30 cellular contexts compared by ENCODE assay signal in genomic region chr12:14057895-14058294, GRCh38.
"Had no signal": no experiment of that assay in that cellular context is flagged by ENCODE, and none has a peak within 500 bp of the region (broad histone marks: within the 10 kb centered on the region; RNA-seq: fewer than 3 reads in every experiment).

No MANE protein-coding gene starts in this region.

- H3K36me3 ChIP-seq: adrenal gland, cardiac muscle cell, left lung, ovary, prostate gland, sigmoid colon, stomach, suprapubic skin, tibial artery, upper lobe of right lung had no signal

- H3K9me3 Mint-ChIP-seq: activated naive CD4-positive, alpha-beta T cell treated with anti-CD3 and anti-CD28 coated beads for 36 hours; activated naive CD8-positive, alpha-beta T cell treated with anti-CD3 and anti-CD28 coated beads for 36 hours; stimulated activated naive B cell treated with anti-CD40 and anti-IgM and Interleukin-4, amounts not matched to agents 10 μg/mL and 1 μg/mL and 100 μg/mL, for 72 hours had no signal

- H3K27ac ChIP-seq: adrenal gland, body of pancreas, cardiac muscle cell, coronary artery, left lung, ovary, prostate gland, sigmoid colon, stomach, suprapubic skin, tibial artery, upper lobe of right lung had no signal

- H3K4me1 Mint-ChIP-seq: activated naive CD8-positive, alpha-beta T cell treated with anti-CD3 and anti-CD28 coated beads for 36 hours; naive thymus-derived CD4-positive, alpha-beta T cell; stimulated activated naive B cell treated with anti-CD40 and anti-IgM and Interleukin-4, amounts not matched to agents 10 μg/mL and 1 μg/mL and 100 μg/mL, for 72 hours had no signal

- H3K4me3 Mint-ChIP-seq: activated naive CD4-positive, alpha-beta T cell treated with anti-CD3 and anti-CD28 coated beads for 36 hours; activated naive CD8-positive, alpha-beta T cell treated with anti-CD3 and anti-CD28 coated beads for 36 hours; naive thymus-derived CD4-positive, alpha-beta T cell; stimulated activated naive B cell treated with anti-CD40 and anti-IgM and Interleukin-4, amounts not matched to agents 10 μg/mL and 1 μg/mL and 100 μg/mL, for 72 hours had no signal

- H3K36me3 Mint-ChIP-seq: activated naive CD8-positive, alpha-beta T cell treated with anti-CD3 and anti-CD28 coated beads for 36 hours; naive thymus-derived CD4-positive, alpha-beta T cell; stimulated activated naive B cell treated with anti-CD40 and anti-IgM and Interleukin-4, amounts not matched to agents 10 μg/mL and 1 μg/mL and 100 μg/mL, for 72 hours had no signal

- H3K9me3 ChIP-seq: adrenal gland, body of pancreas, left lung, ovary, prostate gland, sigmoid colon, stomach, suprapubic skin, tibial artery, upper lobe of right lung had no signal

- DNase-seq: activated CD4-positive, alpha-beta T cell treated with anti-CD3 and anti-CD28 coated beads for 48 hours; activated CD4-positive, alpha-beta T cell treated with anti-CD3 and anti-CD28 coated beads, Interleukin-2, amount 50 U/mL, for 48 hours; activated CD8-positive, alpha-beta memory T cell treated with anti-CD3 and anti-CD28 coated beads for 24 hours; activated effector memory CD4-positive, alpha-beta T cell treated with anti-CD3 and anti-CD28 coated beads, Interleukin-2, amount 50 U/mL, for 16 hours; activated naive CD4-positive, alpha-beta T cell treated with anti-CD3 and anti-CD28 coated beads for 36 hours; activated naive CD8-positive, alpha-beta T cell treated with anti-CD3 and anti-CD28 coated beads for 36 hours; adrenal gland; aorta; body of pancreas; effector memory CD4-positive, alpha-beta T cell; foreskin fibroblast; kidney glomerular epithelial cell; left lung; midbrain; naive thymus-derived CD4-positive, alpha-beta T cell; ovary; sigmoid colon; stimulated activated CD4-positive, alpha-beta T cell treated with anti-CD3 and anti-CD28 coated beads, Interleukin-15, amount 100 ng/mL, for 24 hours; stimulated activated CD4-positive, alpha-beta T cell treated with anti-CD3 and anti-CD28 coated beads, Interleukin-2, amount 100 ng/mL, for 24 hours; stimulated activated naive B cell treated with anti-CD40 and anti-IgM and Interleukin-4, amounts not matched to agents 10 μg/mL and 1 μg/mL and 100 μg/mL, for 72 hours; stomach; tibial artery; upper lobe of right lung had no signal

- FAIRE-seq: endothelial cell of umbilical vein had no signal

- H3K27me3 ChIP-seq: adrenal gland, body of pancreas, cardiac muscle cell, dorsolateral prefrontal cortex, left lung, ovary, sigmoid colon, stomach, suprapubic skin, tibial artery, upper lobe of right lung had no signal

- H3K27ac Mint-ChIP-seq: activated naive CD4-positive, alpha-beta T cell treated with anti-CD3 and anti-CD28 coated beads for 36 hours; activated naive CD8-positive, alpha-beta T cell treated with anti-CD3 and anti-CD28 coated beads for 36 hours; naive thymus-derived CD4-positive, alpha-beta T cell; stimulated activated naive B cell treated with anti-CD40 and anti-IgM and Interleukin-4, amounts not matched to agents 10 μg/mL and 1 μg/mL and 100 μg/mL, for 72 hours had no signal

- H3K4me1 ChIP-seq: adrenal gland, body of pancreas, left lung, prostate gland, sigmoid colon, stomach, suprapubic skin, tibial artery, upper lobe of right lung had no signal

- ATAC-seq: activated CD4-positive, CD25-positive, alpha-beta regulatory T cell treated with anti-CD3 and anti-CD28 coated beads, Interleukin-2, amount 50 U/mL, for 24 hours; body of pancreas; left lung; naive thymus-derived CD4-positive, alpha-beta T cell; stimulated activated naive B cell treated with anti-CD40 and anti-IgM and Interleukin-4, amounts not matched to agents 10 μg/mL and 1 μg/mL and 100 μg/mL, for 72 hours; upper lobe of right lung had no signal

- H3K4me3 ChIP-seq: adrenal gland, body of pancreas, cardiac muscle cell, coronary artery, dorsolateral prefrontal cortex, left lung, ovary, prostate gland, sigmoid colon, stomach, suprapubic skin, tibial artery, upper lobe of right lung had no signal
